In the genomic region with DNA sequence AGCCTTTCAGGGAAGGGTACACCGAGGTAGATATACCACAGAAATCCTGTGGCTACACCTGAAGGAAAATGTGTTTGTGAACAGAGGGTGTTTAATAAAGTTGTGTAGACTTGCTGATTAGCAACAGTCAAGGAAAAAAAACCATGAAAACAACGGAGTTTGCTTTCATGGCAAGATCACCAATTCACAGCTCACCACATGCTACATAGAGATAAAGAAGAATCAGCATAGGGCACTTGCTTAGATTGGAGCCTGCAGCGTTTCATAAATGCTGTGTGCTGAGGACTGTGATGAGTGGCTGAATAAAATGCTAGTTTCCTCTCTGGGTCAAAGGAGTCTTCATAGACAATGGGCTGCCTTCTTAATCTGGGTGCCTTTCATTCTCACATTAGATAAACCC, we compare ENCODE assay signal across 25 cellular contexts.
"Had no signal": no experiment of that assay in that cellular context is flagged by ENCODE, and none has a peak within 500 bp of the region (broad histone marks: within the 10 kb centered on the region; RNA-seq: fewer than 3 reads in every experiment).

No MANE protein-coding gene starts in this region.

- H3K36me3 Mint-ChIP-seq: brain; natural killer cell treated with Interleukin-12 subunit alpha and Interleukin-12 subunit beta and Interleukin-15 and Interleukin-18, amount 100 ng/mL, for 72 hours had no signal

- H3K27ac Mint-ChIP-seq: activated CD4-positive, alpha-beta T cell treated with anti-CD3 and anti-CD28 coated beads, Interleukin-2, amount 10 ng/mL, durations not matched to agents 7 days and 5 days; activated CD8-positive, alpha-beta T cell treated with anti-CD3 and anti-CD28 coated beads, Interleukin-2, amount 10 ng/mL, durations not matched to agents 7 days and 5 days; activated naive CD8-positive, alpha-beta T cell treated with anti-CD3 and anti-CD28 coated beads, Interleukin-2, amount 50 U/mL, for 24 hours; activated T-helper 1 cell treated with anti-CD3 and anti-CD28 coated beads, Interleukin-12 subunit alpha, Interleukin-12 subunit beta, Interleukin-2, Interleukin-4 antibody, amounts not matched to agents 30 ng/mL and 10 ng/mL and 1 ng/mL, durations not matched to agents 14 hours and 24 hours and 36 hours; immature natural killer cell; natural killer cell treated with Interleukin-12 subunit alpha and Interleukin-12 subunit beta and Interleukin-15 and Interleukin-18, amount 100 ng/mL, for 72 hours; stimulated activated naive B cell treated with anti-CD40 and anti-IgM and Interleukin-4, amounts not matched to agents 10 μg/mL and 1 μg/mL and 100 μg/mL, for 72 hours; T-helper 1 cell treated with Interleukin-12 subunit alpha and Interleukin-12 subunit beta and Interleukin-4 antibody, amounts not matched to agents 30 μg/mL and 1 μg/mL, for 36 hours had no signal

- H3K4me3 Mint-ChIP-seq: activated CD4-positive, alpha-beta T cell treated with anti-CD3 and anti-CD28 coated beads, Interleukin-2, amount 10 ng/mL, durations not matched to agents 7 days and 5 days; activated CD8-positive, alpha-beta T cell treated with anti-CD3 and anti-CD28 coated beads, Interleukin-2, amount 10 ng/mL, durations not matched to agents 7 days and 5 days; activated naive CD8-positive, alpha-beta T cell treated with anti-CD3 and anti-CD28 coated beads, Interleukin-2, amount 50 U/mL, for 24 hours; activated T-helper 1 cell treated with anti-CD3 and anti-CD28 coated beads, Interleukin-12 subunit alpha, Interleukin-12 subunit beta, Interleukin-2, Interleukin-4 antibody, amounts not matched to agents 30 ng/mL and 10 ng/mL and 1 ng/mL, durations not matched to agents 14 hours and 24 hours and 36 hours; brain; dendritic cell treated with granulocyte-macrophage colony-stimulating factor and Interleukin-4, amounts not matched to agents 40 ng/mL and 50 ng/mL, for 4 days; immature natural killer cell; natural killer cell treated with Interleukin-12 subunit alpha and Interleukin-12 subunit beta and Interleukin-15 and Interleukin-18, amount 100 ng/mL, for 72 hours; stimulated activated naive B cell treated with anti-CD40 and anti-IgM and Interleukin-4, amounts not matched to agents 10 μg/mL and 1 μg/mL and 100 μg/mL, for 72 hours; T-helper 1 cell treated with Interleukin-12 subunit alpha and Interleukin-12 subunit beta and Interleukin-4 antibody, amounts not matched to agents 30 μg/mL and 1 μg/mL, for 36 hours had no signal

- H3K4me1 Mint-ChIP-seq: immature natural killer cell had no signal

- ATAC-seq: activated CD4-positive, CD25-positive, alpha-beta regulatory T cell treated with anti-CD3 and anti-CD28 coated beads, Interleukin-2, amount 50 U/mL, for 24 hours; activated CD8-positive, alpha-beta T cell treated with anti-CD3 and anti-CD28 coated beads, Interleukin-2, amount 10 ng/mL, durations not matched to agents 7 days and 5 days; activated naive CD8-positive, alpha-beta T cell treated with anti-CD3 and anti-CD28 coated beads, Interleukin-2, amount 50 U/mL, for 24 hours; foreskin keratinocyte; left lobe of liver; natural killer cell treated with Interleukin-12 subunit alpha and Interleukin-12 subunit beta and Interleukin-15 and Interleukin-18, amount 100 ng/mL, for 72 hours; stimulated activated naive B cell treated with anti-CD40 and anti-IgM and Interleukin-4, amounts not matched to agents 10 μg/mL and 1 μg/mL and 100 μg/mL, for 72 hours had no signal

- H3K27me3 Mint-ChIP-seq: activated CD4-positive, alpha-beta T cell treated with anti-CD3 and anti-CD28 coated beads, Interleukin-2, amount 10 ng/mL, durations not matched to agents 7 days and 5 days; activated naive CD8-positive, alpha-beta T cell treated with anti-CD3 and anti-CD28 coated beads, Interleukin-2, amount 50 U/mL, for 24 hours; brain; dendritic cell treated with granulocyte-macrophage colony-stimulating factor and Interleukin-4, amounts not matched to agents 40 ng/mL and 50 ng/mL, for 4 days; natural killer cell treated with Interleukin-12 subunit alpha and Interleukin-12 subunit beta and Interleukin-15 and Interleukin-18, amount 100 ng/mL, for 72 hours; stimulated activated naive B cell treated with anti-CD40 and anti-IgM and Interleukin-4, amounts not matched to agents 10 μg/mL and 1 μg/mL and 100 μg/mL, for 72 hours had no signal

- DNase-seq: activated CD4-positive, alpha-beta T cell treated with anti-CD3 and anti-CD28 coated beads, Interleukin-2, amount 10 ng/mL, durations not matched to agents 7 days and 5 days; activated CD8-positive, alpha-beta T cell treated with anti-CD3 and anti-CD28 coated beads, Interleukin-2, amount 10 ng/mL, durations not matched to agents 7 days and 5 days; activated gamma-delta T cell; activated naive CD4-positive, alpha-beta T cell treated with anti-CD3 and anti-CD28 coated beads, Interleukin-2, amount 50 U/mL, for 16 hours; activated naive CD8-positive, alpha-beta T cell treated with anti-CD3 and anti-CD28 coated beads, Interleukin-2, amount 50 U/mL, for 24 hours; caudate nucleus; effector CD4-positive, alpha-beta T cell; foreskin keratinocyte; immature natural killer cell; midbrain; occipital lobe; sigmoid colon; stimulated activated CD4-positive, alpha-beta T cell treated with anti-CD3 and anti-CD28 coated beads, Interleukin-15, amount 100 ng/mL, for 24 hours; stimulated activated CD8-positive, alpha-beta memory T cell treated with anti-CD3 and anti-CD28 coated beads, Interleukin-4, amount 100 ng/mL, for 48 hours; stimulated activated naive B cell treated with anti-CD40 and anti-IgM and Interleukin-4, amounts not matched to agents 10 μg/mL and 1 μg/mL and 100 μg/mL, for 72 hours; T1000; transverse colon; uterus had no signal

- H3K9me3 Mint-ChIP-seq: activated CD4-positive, alpha-beta T cell treated with anti-CD3 and anti-CD28 coated beads, Interleukin-2, amount 10 ng/mL, durations not matched to agents 7 days and 5 days; activated naive CD8-positive, alpha-beta T cell treated with anti-CD3 and anti-CD28 coated beads, Interleukin-2, amount 50 U/mL, for 24 hours; activated T-helper 1 cell treated with anti-CD3 and anti-CD28 coated beads, Interleukin-12 subunit alpha, Interleukin-12 subunit beta, Interleukin-2, Interleukin-4 antibody, amounts not matched to agents 30 ng/mL and 10 ng/mL and 1 ng/mL, durations not matched to agents 14 hours and 24 hours and 36 hours; brain; immature natural killer cell; natural killer cell treated with Interleukin-12 subunit alpha and Interleukin-12 subunit beta and Interleukin-15 and Interleukin-18, amount 100 ng/mL, for 72 hours; T-helper 1 cell treated with Interleukin-12 subunit alpha and Interleukin-12 subunit beta and Interleukin-4 antibody, amounts not matched to agents 30 μg/mL and 1 μg/mL, for 36 hours had no signal
